In the genomic region with DNA sequence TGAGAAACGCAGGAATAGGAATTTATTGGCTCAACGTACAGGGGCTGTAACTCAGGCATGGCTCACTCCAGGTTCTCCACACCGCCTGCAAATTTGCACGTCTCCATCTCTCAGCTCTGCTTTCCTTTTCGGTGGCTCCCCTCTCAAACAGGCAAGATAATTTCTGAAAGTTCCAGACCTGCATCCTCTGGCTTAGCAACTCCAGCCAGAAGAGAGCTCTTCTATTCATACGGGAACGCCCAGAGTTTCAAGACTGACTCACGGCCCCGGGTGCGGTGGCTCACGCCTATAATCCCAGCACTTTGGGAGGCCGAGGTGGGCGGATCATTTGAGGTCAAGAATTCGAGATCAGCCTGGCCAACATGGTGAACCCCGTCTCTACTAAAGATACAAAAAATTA, we compare ENCODE assay signal across 31 cellular contexts.
"Had no signal": no experiment of that assay in that cellular context is flagged by ENCODE, and none has a peak within 500 bp of the region (broad histone marks: within the 10 kb centered on the region; RNA-seq: fewer than 3 reads in every experiment).

No MANE protein-coding gene starts in this region.

- H3K27ac ChIP-seq: adrenal gland, body of pancreas, heart right ventricle, left ventricle myocardium inferior, neutrophil, right lobe of liver, skin epidermis, testis, transverse colon, uterus, WERI-Rb-1 had no signal

- H3K4me3 ChIP-seq: adrenal gland, body of pancreas, heart right ventricle, left ventricle myocardium inferior, lung, right lobe of liver, skin epidermis, testis, transverse colon, uterus had no signal

- H3K27ac Mint-ChIP-seq: activated naive CD8-positive, alpha-beta T cell treated with anti-CD3 and anti-CD28 coated beads for 36 hours; effector memory CD8-positive, alpha-beta T cell; naive B cell; nephron progenitor cell; progenitor cell of endocrine pancreas had no signal

- H3K36me3 Mint-ChIP-seq: naive B cell had no signal

- H3K27me3 ChIP-seq: body of pancreas, neutrophil, right lobe of liver, testis, uterus had no signal

- H3K9me3 ChIP-seq: body of pancreas, neutrophil, right lobe of liver, testis, transverse colon, uterus had no signal

- H3K27me3 Mint-ChIP-seq: activated naive CD8-positive, alpha-beta T cell treated with anti-CD3 and anti-CD28 coated beads for 36 hours had no signal

- ATAC-seq: activated CD4-positive, CD25-positive, alpha-beta regulatory T cell treated with anti-CD3 and anti-CD28 coated beads, Interleukin-2, amount 50 U/mL, for 24 hours; body of pancreas; effector memory CD8-positive, alpha-beta T cell; esophagus mucosa; heart right ventricle; right lobe of liver; stimulated activated naive CD8-positive, alpha-beta T cell treated with anti-CD3 and anti-CD28 coated beads, Interleukin-15, Interleukin-2, amounts not matched to agents 100 U/mL and 50 U/mL, for 24 hours had no signal

- H3K4me1 ChIP-seq: adrenal gland, body of pancreas, heart right ventricle, left ventricle myocardium inferior, right lobe of liver, testis, transverse colon, uterus had no signal

- DNase-seq: activated CD4-positive, alpha-beta T cell treated with anti-CD3 and anti-CD28 coated beads for 48 hours; activated CD4-positive, alpha-beta T cell treated with anti-CD3 and anti-CD28 coated beads, Interleukin-2, amount 50 U/mL, for 48 hours; activated CD8-positive, alpha-beta memory T cell treated with anti-CD3 and anti-CD28 coated beads for 24 hours; activated effector memory CD4-positive, alpha-beta T cell treated with Interleukin-2 at 50 U/mL for 16 hours; activated naive CD4-positive, alpha-beta T cell treated with Interleukin-2 at 50 U/mL for 16 hours; activated naive CD8-positive, alpha-beta T cell treated with anti-CD3 and anti-CD28 coated beads for 36 hours; adrenal gland; aorta; body of pancreas; cortex of kidney; effector memory CD8-positive, alpha-beta T cell; foreskin melanocyte; heart right ventricle; left ventricle myocardium inferior; naive B cell; nephron progenitor cell; right lobe of liver; stimulated activated CD4-positive, alpha-beta T cell treated with anti-CD3 and anti-CD28 coated beads, Interleukin-12 subunit alpha, Interleukin-12 subunit beta, amount 100 ng/mL, for 4 hours; stimulated activated CD4-positive, alpha-beta T cell treated with anti-CD3 and anti-CD28 coated beads, Interleukin-4, amount 100 ng/mL, for 1 hour; stimulated activated naive CD8-positive, alpha-beta T cell treated with anti-CD3 and anti-CD28 coated beads, Interleukin-15, Interleukin-2, amounts not matched to agents 100 U/mL and 50 U/mL, for 24 hours; testis; transverse colon; uterus; WERI-Rb-1 had no signal

- H3K4me3 Mint-ChIP-seq: activated naive CD8-positive, alpha-beta T cell treated with anti-CD3 and anti-CD28 coated beads for 36 hours; effector memory CD8-positive, alpha-beta T cell; naive B cell; nephron progenitor cell had no signal

- FAIRE-seq: TTC549 had no signal

- H3K36me3 ChIP-seq: adrenal gland, heart right ventricle, left ventricle myocardium inferior, neutrophil, right lobe of liver, transverse colon, uterus, WERI-Rb-1 had no signal

- H3K4me1 Mint-ChIP-seq: naive B cell had no signal
